Comparison of ENCODE assay signal across 8 cellular contexts in the genomic region with DNA sequence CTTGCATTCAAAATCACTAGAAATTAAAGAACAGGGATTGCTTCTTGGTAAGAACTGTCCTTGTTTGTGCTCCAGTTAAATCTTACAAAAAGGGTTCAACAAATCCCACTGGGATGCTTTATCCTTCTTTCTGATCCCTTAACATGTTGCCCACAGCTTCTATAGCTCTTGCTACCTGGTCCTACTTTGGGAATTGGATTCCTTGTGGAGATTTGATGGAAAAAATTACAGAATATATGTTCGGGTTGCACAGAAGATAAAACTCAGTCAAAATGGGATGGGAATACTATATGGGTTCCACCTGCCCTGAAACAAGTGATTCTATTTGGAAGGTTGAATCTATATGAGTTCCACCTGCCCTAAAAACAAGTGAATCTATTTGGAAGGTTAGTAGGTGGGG. TPM values are rescaled to one million over a fixed set of nuclear protein-coding genes. Genes with fewer than 3 reads are reported as not detected.
"Had no signal": no experiment of that assay in that cellular context is flagged by ENCODE, and none has a peak within 500 bp of the region (broad histone marks: within the 10 kb centered on the region; RNA-seq: fewer than 3 reads in every experiment).

A gene with protein sequence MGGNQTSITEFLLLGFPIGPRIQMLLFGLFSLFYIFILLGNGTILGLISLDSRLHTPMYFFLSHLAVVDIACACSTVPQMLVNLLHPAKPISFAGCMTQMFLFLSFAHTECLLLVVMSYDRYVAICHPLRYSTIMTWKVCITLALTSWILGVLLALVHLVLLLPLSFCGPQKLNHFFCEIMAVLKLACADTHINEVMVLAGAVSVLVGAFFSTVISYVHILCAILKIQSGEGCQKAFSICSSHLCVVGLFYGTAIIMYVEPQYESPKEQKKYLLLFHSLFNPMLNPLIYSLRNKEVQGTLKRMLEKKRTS (plus strand): TSS at position 301 of the 400 bp plus-strand sequence. CDS start 4,409 bp downstream, outside the sequence.

- ATAC-seq: HepG2 had no signal

- H3K27ac ChIP-seq: HL-60 had no signal

- H3K36me3 Mint-ChIP-seq: IgD-negative memory B cell had no signal

- DNase-seq: IMR-90, KBM-7 had no signal

- H3K27ac Mint-ChIP-seq: IgD-negative memory B cell had no signal

- H3K4me3 ChIP-seq: K562 had no signal

- H3K4me1 Mint-ChIP-seq: IgD-negative memory B cell had no signal

RNA-seq across cellular contexts. Expression of the gene that starts here (rescaled TPM):
- total RNA-seq: HepG2, HT-29, HT1080, IMR-90, K562 had no signal
- polyA plus RNA-seq: IgD-negative memory B cell, IMR-90, K562 had no signal
